In the genomic region with DNA sequence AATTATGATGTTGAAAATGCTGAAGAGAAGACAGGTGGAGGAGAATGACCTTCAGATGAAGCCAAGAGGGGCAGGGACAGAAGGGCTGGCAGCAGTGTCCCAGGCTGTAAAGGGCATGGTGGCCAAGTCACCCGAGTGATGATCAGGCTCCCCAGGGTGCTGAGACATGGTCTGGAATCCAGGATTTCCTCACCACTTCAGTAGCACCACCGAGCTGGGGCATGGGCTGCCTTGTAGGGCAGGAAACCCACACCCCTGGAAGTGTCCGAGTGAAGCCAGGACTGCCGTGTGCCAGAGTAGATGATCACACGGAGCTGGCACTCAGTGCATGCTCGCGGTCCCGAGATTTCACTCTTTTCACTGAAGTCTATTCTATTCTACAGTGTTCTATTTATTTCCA, we compare ENCODE assay signal across 27 cellular contexts.
A peak's percentile ranks its signal among the peaks of the same experiment; 100 is the strongest.
DNase-seq lines count a peak whose midpoint lies in the region; ATAC-seq, FAIRE-seq and TF ChIP-seq lines count a peak whose summit lies in the region.
"Had no signal": no experiment of that assay in that cellular context is flagged by ENCODE, and none has a peak within 500 bp of the region (broad histone marks: within the 10 kb centered on the region; RNA-seq: fewer than 3 reads in every experiment).

No MANE protein-coding gene starts in this region.

- no peaks in the 10 kb centered on the region for H3K9me3 ChIP-seq in heart left ventricle
- H3K9me3 ChIP-seq in keratinocyte (ENCODE audit: control insufficient read depth, low read depth, low read length), result no peaks in the 10 kb centered on the region
- H3K9me3 ChIP-seq: BLaER1 treated with 17β-estradiol and CSF1 and Interleukin-3, amounts not matched to agents 10 nM and 100 nM had no signal

- intact Hi-C loops in Right ventricle myocardium superior (cut with DNase I), result no loop called here
- intact Hi-C loops in heart left ventricle (cut with DNase I), result no loop called here
- intact Hi-C loops in posterior vena cava (cut with DNase I), result no loop called here

- H3K9me1 ChIP-seq in keratinocyte (ENCODE audit: control insufficient read depth, extremely low read depth, insufficient read depth, low read length), result no peaks in the 10 kb centered on the region

- no peaks in the 10 kb centered on the region for H3K4me1 ChIP-seq in heart left ventricle
- peaks cover 17% of the 10 kb centered on the region for H3K4me1 ChIP-seq in keratinocyte (ENCODE audit: control insufficient read depth, extremely low read depth, insufficient read depth, low read length)

- H3K4me2 ChIP-seq in keratinocyte (ENCODE audit: control insufficient read depth, extremely low read depth, insufficient read depth, low read depth, low read length), result peak overlapping the region; percentile 27

- H3K27me3 Mint-ChIP-seq in naive thymus-derived CD8-positive, alpha-beta T cell, result no peaks in the 10 kb centered on the region
- H3K27me3 Mint-ChIP-seq: CD4-positive, alpha-beta T cell had no signal

- no peaks in the 10 kb centered on the region for H3K79me2 ChIP-seq in keratinocyte (ENCODE audit: control insufficient read depth, insufficient read depth, low read length)

- TF ChIP-seq CTCF in heart left ventricle (IDR thresholded peaks at IDR 0.05), result no peak
- TF ChIP-seq CTCF in keratinocyte (optimal IDR thresholded peaks at IDR 0.05 in 1 of 3, IDR thresholded peaks at IDR 0.05 in 1 of 3, conservative IDR thresholded peaks at IDR 0.05 in 1 of 3; ENCODE audit: extremely low read depth in 1 of 3, insufficient read depth in 2 of 3, low read length in 3 of 3), result no peak

- no peaks in the 10 kb centered on the region for H3K36me3 Mint-ChIP-seq in naive thymus-derived CD8-positive, alpha-beta T cell
- H3K36me3 Mint-ChIP-seq: IgD-negative memory B cell had no signal

- H3K27ac Mint-ChIP-seq in naive thymus-derived CD8-positive, alpha-beta T cell, result no peak overlapping the region
- H3K27ac Mint-ChIP-seq: CD4-positive, alpha-beta T cell had no signal

- DNase-seq in Right ventricle myocardium superior (peak; percentile 30), heart left ventricle (no peak), keratinocyte (ENCODE audit: low read depth, low spot score) (no peak), posterior vena cava (ENCODE audit: low spot score) (peak; percentile 40), DMS 273 treated with DMSO at 0.1 percent for 48 hours (lab: John Stamatoyannopoulos, UW) (no peak), NCI-H82 (lab: John Stamatoyannopoulos, UW) (no peak)
- no peak for DNase-seq in naive thymus-derived CD8-positive, alpha-beta T cell
- DNase-seq: 8988T; CD4-positive, alpha-beta T cell; DMS79; EL; GDM1; NCI-H1092 treated with DMSO at 0.1 percent for 48 hours; NCI-H1436; NCI-H187; NCI-H2171 treated with DMSO at 0.1 percent for 48 hours; NCI-H345; NCI-H510A treated with DMSO at 0.1 percent for 48 hours; NCI-H748 treated with DMSO at 0.1 percent for 48 hours; RPMI8226; SHP77 treated with DMSO at 0.1 percent for 48 hours had no signal

- H3K27ac ChIP-seq in heart left ventricle, result no peak overlapping the region
- H3K27ac ChIP-seq in keratinocyte (ENCODE audit: control insufficient read depth, insufficient read depth, low read length), result no peak overlapping the region
- H3K27ac ChIP-seq: BLaER1 treated with 17β-estradiol and CSF1 and Interleukin-3, amounts not matched to agents 10 nM and 100 nM had no signal

- no peak overlapping the region for H3K9ac ChIP-seq in keratinocyte (ENCODE audit: control insufficient read depth, extremely low read depth, insufficient read depth, low read length)
- H3K9ac ChIP-seq: BLaER1 treated with 17β-estradiol and CSF1 and Interleukin-3, amounts not matched to agents 10 nM and 100 nM had no signal

- H3K27me3 ChIP-seq in heart left ventricle, result no peaks in the 10 kb centered on the region
- H3K27me3 ChIP-seq in keratinocyte (ENCODE audit: control insufficient read depth, extremely low read depth, insufficient read depth, low read length), result peaks cover 10% of the 10 kb centered on the region
- H3K27me3 ChIP-seq: BLaER1 treated with 17β-estradiol and CSF1 and Interleukin-3, amounts not matched to agents 10 nM and 100 nM had no signal

- WGBS in heart left ventricle, 4 donors, result 46 to 73% (median 59%) methylated on average over 6 to 8 of the region's 8 CpGs

- ATAC-seq in Right ventricle myocardium superior (ENCODE audit: poor library complexity), result no peak
- no peak for ATAC-seq in heart left ventricle
- ATAC-seq in GM21528 (IDR thresholded peaks at IDR 0.05; ENCODE audit: low FRiP score, unreplicated experiment), result no peak
- no peak for ATAC-seq in naive thymus-derived CD8-positive, alpha-beta T cell
- ATAC-seq: GM12878, HCT116 had no signal

- no peaks in the 10 kb centered on the region for H4K20me1 ChIP-seq in keratinocyte (ENCODE audit: control insufficient read depth, extremely low read depth, insufficient read depth, low read length)

- FAIRE-seq in keratinocyte (lab: Jason Lieb, UNC), result no peak
- FAIRE-seq: GM12878, H1 had no signal

- peak overlapping the region; percentile 19 for H2AFZ ChIP-seq in keratinocyte (ENCODE audit: control insufficient read depth, low read length)

- POLR2A ChIA-PET in naive thymus-derived CD8-positive, alpha-beta T cell (lab: Charles Lee), result no interaction called here

- H3K4me1 Mint-ChIP-seq in naive thymus-derived CD8-positive, alpha-beta T cell, result peaks cover 0 to 2% (median 0%) of the 10 kb centered on the region in 4 donors

- H3K9me3 Mint-ChIP-seq in naive thymus-derived CD8-positive, alpha-beta T cell, result no peaks in the 10 kb centered on the region
- H3K9me3 Mint-ChIP-seq: CD4-positive, alpha-beta T cell; IgD-negative memory B cell had no signal

- H3K4me3 ChIP-seq in heart left ventricle, result no peak overlapping the region
- no peak overlapping the region for H3K4me3 ChIP-seq in keratinocyte (ENCODE audit: control insufficient read depth in 2 of 3, extremely low read depth in 1 of 3, insufficient read depth in 2 of 3, low read depth in 1 of 3, low read length in 3 of 3)
- H3K4me3 ChIP-seq: BLaER1 treated with 17β-estradiol and CSF1 and Interleukin-3, amounts not matched to agents 10 nM and 100 nM; GM12878 had no signal

- H3K36me3 ChIP-seq in heart left ventricle, result no peaks in the 10 kb centered on the region
- H3K36me3 ChIP-seq in keratinocyte (ENCODE audit: control insufficient read depth in 2 of 2, extremely low read depth in 1 of 2, insufficient read depth in 2 of 2, low read length in 2 of 2), result no peaks in the 10 kb centered on the region
- H3K36me3 ChIP-seq: BLaER1 treated with 17β-estradiol and CSF1 and Interleukin-3, amounts not matched to agents 10 nM and 100 nM had no signal

- dilution Hi-C loops in keratinocyte (cut with MboI; ENCODE audit: extremely low pct_ligation_motif_present, low sequenced_read_pairs), result no loop called here

- H3K4me3 Mint-ChIP-seq in naive thymus-derived CD8-positive, alpha-beta T cell, result no peak overlapping the region
- H3K4me3 Mint-ChIP-seq: CD4-positive, alpha-beta T cell; IgD-negative memory B cell had no signal

- TF ChIP-seq POLR2A in heart left ventricle (IDR thresholded peaks at IDR 0.05), result no peak

Comparison
In these comparisons a context has a peak if more than half of its experiments do, and no peak if none do; other contexts are left out.
1. DNase-seq: peak in Right ventricle myocardium superior (single experiment) and posterior vena cava (single experiment); none in heart left ventricle (0 of 5), keratinocyte (single experiment), DMS 273 treated with DMSO at 0.1 percent for 48 hours (single experiment), naive thymus-derived CD8-positive, alpha-beta T cell (0 of 10) and NCI-H82 (single experiment).